In genomic region chr22:19410941-19411689, GRCh38 we compare ENCODE assay signal across 28 cellular contexts. TPM values are rescaled to one million over a fixed set of nuclear protein-coding genes. Genes with fewer than 3 reads are reported as not detected.
DNase-seq lines count a peak whose midpoint lies in the region; ATAC-seq and TF ChIP-seq lines count a peak whose summit lies in the region.
"Had no signal": no experiment of that assay in that cellular context is flagged by ENCODE, and none has a peak within 500 bp of the region (broad histone marks: within the 10 kb centered on the region; RNA-seq: fewer than 3 reads in every experiment).

No MANE protein-coding gene starts in this region.

- no peak for DNase-seq in activated CD8-positive, alpha-beta T cell treated with anti-CD3 and anti-CD28 coated beads, Interleukin-2, amount 10 ng/mL, durations not matched to agents 7 days and 5 days
- DNase-seq in activated CD8-positive, alpha-beta T cell treated with anti-CD3 and anti-CD28 coated beads for 36 hours = no peak
- DNase-seq in WTC11 (ENCODE audit: low spot score) (no peak), left ventricle myocardium superior (peak; percentile 65), gastrocnemius medialis (no peak), NCI-H187 (lab: John Stamatoyannopoulos, UW) (no peak), SJCRH30 (no peak), inferior parietal cortex (ENCODE audit: extremely low spot score) (no peak)
- DNase-seq: activated CD4-positive, alpha-beta T cell treated with anti-CD3 and anti-CD28 coated beads for 36 hours; activated CD8-positive, alpha-beta memory T cell treated with anti-CD3 and anti-CD28 coated beads for 24 hours; activated effector memory CD4-positive, alpha-beta T cell treated with anti-CD3 and anti-CD28 coated beads, Interleukin-2, amount 50 U/mL, for 16 hours; activated naive CD8-positive, alpha-beta T cell treated with anti-CD3 and anti-CD28 coated beads, Interleukin-2, amount 10 ng/mL, durations not matched to agents 7 days and 5 days; activated T-cell treated with anti-CD3 and anti-CD28 coated beads for 4 hours; aorta; colonic mucosa; effector CD4-positive, alpha-beta T cell; KG1; NCI-H2081 treated with DMSO at 0.1 percent for 48 hours; NCI-H226; NCI-H69; occipital lobe; Peyer's patch; SIG-M5; stimulated activated CD4-positive, alpha-beta T cell treated with anti-CD3 and anti-CD28 coated beads, Interleukin-15, amount 100 ng/mL, for 24 hours; stimulated activated CD4-positive, alpha-beta T cell treated with anti-CD3 and anti-CD28 coated beads, Interleukin-4, amount 100 ng/mL, for 4 hours; SW 1271; testis had no signal

- H3K4me1 Mint-ChIP-seq in activated CD8-positive, alpha-beta T cell treated with anti-CD3 and anti-CD28 coated beads, Interleukin-2, amount 10 ng/mL, durations not matched to agents 7 days and 5 days (ENCODE audit: low read depth) = peaks cover 2% of the 10 kb centered on the region
- H3K4me1 Mint-ChIP-seq in activated CD8-positive, alpha-beta T cell treated with anti-CD3 and anti-CD28 coated beads for 36 hours (ENCODE audit: low read depth) = peaks cover 13% of the 10 kb centered on the region
- peaks cover 14% of the 10 kb centered on the region; the same call in 1 of the 2 replicates for H3K4me1 Mint-ChIP-seq in WTC11

- POLR2A ChIA-PET in activated CD8-positive, alpha-beta T cell treated with anti-CD3 and anti-CD28 coated beads, Interleukin-2, amount 10 ng/mL, durations not matched to agents 7 days and 5 days (lab: Charles Lee) = no interaction called here
- POLR2A ChIA-PET in activated CD8-positive, alpha-beta T cell treated with anti-CD3 and anti-CD28 coated beads for 36 hours (lab: Charles Lee) = interaction anchor here (2.0 kb wide), 1 partner anchor 20 kb away, joined by 6 read pairs; the partner anchor contains the start of genes HIRA and MRPL40
- POLR2A ChIA-PET in WTC11 (lab: Charles Lee) = interaction anchor here (0.6 kb wide), 1 partner anchor 8 kb away, joined by 3 read pairs; no protein-coding TSS in a partner anchor

- H3K9me3 Mint-ChIP-seq in activated CD8-positive, alpha-beta T cell treated with anti-CD3 and anti-CD28 coated beads, Interleukin-2, amount 10 ng/mL, durations not matched to agents 7 days and 5 days (ENCODE audit: insufficient read depth) = no peaks in the 10 kb centered on the region
- H3K9me3 Mint-ChIP-seq in activated CD8-positive, alpha-beta T cell treated with anti-CD3 and anti-CD28 coated beads for 36 hours = no peaks in the 10 kb centered on the region
- no peaks in the 10 kb centered on the region for H3K9me3 Mint-ChIP-seq in WTC11
- H3K9me3 Mint-ChIP-seq: activated naive CD8-positive, alpha-beta T cell treated with anti-CD3 and anti-CD28 coated beads, Interleukin-2, amount 10 ng/mL, durations not matched to agents 7 days and 5 days had no signal

- CTCF ChIA-PET in activated CD8-positive, alpha-beta T cell treated with anti-CD3 and anti-CD28 coated beads, Interleukin-2, amount 10 ng/mL, durations not matched to agents 7 days and 5 days (lab: Charles Lee) = no interaction called here
- CTCF ChIA-PET in activated CD8-positive, alpha-beta T cell treated with anti-CD3 and anti-CD28 coated beads for 36 hours (lab: Charles Lee) = interaction anchor here (0.6 kb wide), 1 partner anchor 27 kb away, joined by 3 read pairs; no protein-coding TSS in a partner anchor
- CTCF ChIA-PET in WTC11 (lab: Charles Lee) = interaction anchor here (0.6 kb wide), 1 partner anchor 340 kb away, joined by 4 read pairs; no protein-coding TSS in a partner anchor

- H3K27me3 Mint-ChIP-seq in activated CD8-positive, alpha-beta T cell treated with anti-CD3 and anti-CD28 coated beads, Interleukin-2, amount 10 ng/mL, durations not matched to agents 7 days and 5 days (ENCODE audit: low read depth) = no peaks in the 10 kb centered on the region
- no peaks in the 10 kb centered on the region for H3K27me3 Mint-ChIP-seq in activated CD8-positive, alpha-beta T cell treated with anti-CD3 and anti-CD28 coated beads for 36 hours
- no peaks in the 10 kb centered on the region for H3K27me3 Mint-ChIP-seq in WTC11 (ENCODE audit: low read depth)
- H3K27me3 Mint-ChIP-seq: activated CD4-positive, alpha-beta T cell treated with anti-CD3 and anti-CD28 coated beads for 36 hours; activated naive CD8-positive, alpha-beta T cell treated with anti-CD3 and anti-CD28 coated beads, Interleukin-2, amount 10 ng/mL, durations not matched to agents 7 days and 5 days had no signal

- H3K36me3 ChIP-seq in gastrocnemius medialis (peaks cover 0 to 43% of the 10 kb centered on the region in 2 donors), SJCRH30 (peaks cover 21% of the 10 kb centered on the region)
- H3K36me3 ChIP-seq: colonic mucosa had no signal

- H3K9me3 ChIP-seq in gastrocnemius medialis (no peaks in the 10 kb centered on the region), SJCRH30 (replicated peaks) (no peaks in the 10 kb centered on the region)
- H3K9me3 ChIP-seq: colonic mucosa, Peyer's patch, testis had no signal

- H3K27me3 ChIP-seq in gastrocnemius medialis (no peaks in the 10 kb centered on the region), SJCRH30 (no peaks in the 10 kb centered on the region)
- H3K27me3 ChIP-seq: colonic mucosa, Peyer's patch, testis had no signal

- H3K4me1 ChIP-seq in gastrocnemius medialis = peaks cover 9 to 19% of the 10 kb centered on the region in 2 donors
- no peaks in the 10 kb centered on the region for H3K4me1 ChIP-seq in SJCRH30
- H3K4me1 ChIP-seq: colonic mucosa, Peyer's patch, testis had no signal

- ATAC-seq in activated CD8-positive, alpha-beta T cell treated with anti-CD3 and anti-CD28 coated beads, Interleukin-2, amount 10 ng/mL, durations not matched to agents 7 days and 5 days = no peak
- no peak for ATAC-seq in activated CD8-positive, alpha-beta T cell treated with anti-CD3 and anti-CD28 coated beads for 36 hours
- ATAC-seq in WTC11 = no peak
- ATAC-seq in left ventricle myocardium superior = peak; percentile 70
- ATAC-seq in gastrocnemius medialis = peak; percentile 61 to 90
- ATAC-seq: activated CD4-positive, alpha-beta T cell treated with anti-CD3 and anti-CD28 coated beads for 36 hours had no signal

- in situ Hi-C loops in gastrocnemius medialis (cut with MboI; ENCODE audit: low sequenced_read_pairs in 4 of 4) = no loop called here

- H3K27ac ChIP-seq in gastrocnemius medialis = peak overlapping the region in 2 of 4 donors; percentile 33 to 45
- H3K27ac ChIP-seq in SJCRH30 = no peak overlapping the region
- H3K27ac ChIP-seq: colonic mucosa, HL-60, Peyer's patch, testis had no signal

- peak overlapping the region; percentile 18 for H3K27ac Mint-ChIP-seq in activated CD8-positive, alpha-beta T cell treated with anti-CD3 and anti-CD28 coated beads, Interleukin-2, amount 10 ng/mL, durations not matched to agents 7 days and 5 days
- no peak overlapping the region for H3K27ac Mint-ChIP-seq in activated CD8-positive, alpha-beta T cell treated with anti-CD3 and anti-CD28 coated beads for 36 hours
- H3K27ac Mint-ChIP-seq in WTC11 = peak overlapping the region; percentile 65; the same call in 1 of the 2 replicates
- H3K27ac Mint-ChIP-seq: activated CD4-positive, alpha-beta T cell treated with anti-CD3 and anti-CD28 coated beads for 36 hours; activated naive CD8-positive, alpha-beta T cell treated with anti-CD3 and anti-CD28 coated beads, Interleukin-2, amount 10 ng/mL, durations not matched to agents 7 days and 5 days had no signal

- TF ChIP-seq POLR2A in gastrocnemius medialis (IDR thresholded peaks at IDR 0.05) = no peak

- peaks cover 42% of the 10 kb centered on the region for H3K36me3 Mint-ChIP-seq in activated CD8-positive, alpha-beta T cell treated with anti-CD3 and anti-CD28 coated beads, Interleukin-2, amount 10 ng/mL, durations not matched to agents 7 days and 5 days (ENCODE audit: low read depth)
- H3K36me3 Mint-ChIP-seq in activated CD8-positive, alpha-beta T cell treated with anti-CD3 and anti-CD28 coated beads for 36 hours (ENCODE audit: low read depth) = peaks cover 28% of the 10 kb centered on the region
- peaks cover 27% of the 10 kb centered on the region for H3K36me3 Mint-ChIP-seq in WTC11

- H3K4me3 ChIP-seq in gastrocnemius medialis (no peak overlapping the region), SJCRH30 (no peak overlapping the region)
- H3K4me3 ChIP-seq: colonic mucosa, Peyer's patch, testis had no signal

- no peak for TF ChIP-seq CTCF in activated CD8-positive, alpha-beta T cell treated with anti-CD3 and anti-CD28 coated beads for 36 hours (IDR thresholded peaks at IDR 0.05)
- TF ChIP-seq CTCF in WTC11 (IDR thresholded peaks at IDR 0.05) (no peak), gastrocnemius medialis (IDR thresholded peaks at IDR 0.05 in 4 of 5, conservative IDR thresholded peaks at IDR 0.05 in 1 of 5) (no peak)

- H3K4me3 Mint-ChIP-seq in activated CD8-positive, alpha-beta T cell treated with anti-CD3 and anti-CD28 coated beads, Interleukin-2, amount 10 ng/mL, durations not matched to agents 7 days and 5 days = no peak overlapping the region
- H3K4me3 Mint-ChIP-seq in activated CD8-positive, alpha-beta T cell treated with anti-CD3 and anti-CD28 coated beads for 36 hours = no peak overlapping the region
- H3K4me3 Mint-ChIP-seq in WTC11 = no peak overlapping the region
- H3K4me3 Mint-ChIP-seq: activated CD4-positive, alpha-beta T cell treated with anti-CD3 and anti-CD28 coated beads for 36 hours; activated naive CD8-positive, alpha-beta T cell treated with anti-CD3 and anti-CD28 coated beads, Interleukin-2, amount 10 ng/mL, durations not matched to agents 7 days and 5 days had no signal

- intact Hi-C loops in activated CD8-positive, alpha-beta T cell treated with anti-CD3 and anti-CD28 coated beads for 36 hours (cut with micrococcal nuclease) = no loop called here
- intact Hi-C loops in left ventricle myocardium superior (cut with micrococcal nuclease) (no loop called here), gastrocnemius medialis (cut with DNase I; ENCODE audit: low total_unique reads) (loop anchor here (2.0 kb wide), 1 partner anchor 14 kb away; no protein-coding TSS in a partner anchor)

RNA-seq across cellular contexts. Expression of gene HIRA, which starts 20.4 kb away (rescaled TPM):
- 10 to 100 TPM; 47.0 to 48.1 TPM for total RNA-seq in activated CD8-positive, alpha-beta T cell treated with anti-CD3 and anti-CD28 coated beads, Interleukin-2, amount 10 ng/mL, durations not matched to agents 7 days and 5 days
- total RNA-seq in activated CD8-positive, alpha-beta T cell treated with anti-CD3 and anti-CD28 coated beads for 36 hours = 10 to 100 TPM; 29.7 to 30.5 TPM
- total RNA-seq in WTC11 (2021) = 42.1 to 51.0 TPM (median 44.2 TPM) in 3 replicates
- total RNA-seq in left ventricle myocardium superior = 18.2 TPM
- 10 to 100 TPM; 14.2 to 46.8 (median 24.6) TPM for total RNA-seq in gastrocnemius medialis
- total RNA-seq in SJCRH30 (2014; rRNA removed; shearing (Covaris generic)) = 25.2 and 25.3 TPM in 2 replicates

RNA-seq across cellular contexts. Expression of gene MRPL40, which starts 21.2 kb away (rescaled TPM):
- total RNA-seq in activated CD8-positive, alpha-beta T cell treated with anti-CD3 and anti-CD28 coated beads, Interleukin-2, amount 10 ng/mL, durations not matched to agents 7 days and 5 days = 10 to 100 TPM; 26.8 to 29.5 TPM
- total RNA-seq in activated CD8-positive, alpha-beta T cell treated with anti-CD3 and anti-CD28 coated beads for 36 hours = 10 to 100 TPM; 39.8 to 40.9 TPM
- total RNA-seq in WTC11 (2021) (15.7 to 19.2 TPM (median 18.2 TPM) in 3 replicates), left ventricle myocardium superior (52.7 TPM), gastrocnemius medialis (10 to 100 TPM; 53.8 to 75.1 (median 61.5) TPM)
- 51.5 and 55.7 TPM in 2 replicates for total RNA-seq in SJCRH30 (2014; rRNA removed; shearing (Covaris generic))

RNA-seq across cellular contexts. Expression of gene C22orf39, which starts 36.4 kb away (rescaled TPM):
- 10 to 100 TPM; 33.9 to 35.0 TPM for total RNA-seq in activated CD8-positive, alpha-beta T cell treated with anti-CD3 and anti-CD28 coated beads, Interleukin-2, amount 10 ng/mL, durations not matched to agents 7 days and 5 days
- 10 to 100 TPM; 26.9 to 29.8 TPM for total RNA-seq in activated CD8-positive, alpha-beta T cell treated with anti-CD3 and anti-CD28 coated beads for 36 hours
- total RNA-seq in WTC11 (2021) (26.5 to 34.4 TPM (median 32.8 TPM) in 3 replicates), left ventricle myocardium superior (68.6 TPM), gastrocnemius medialis (100 to 1,000 TPM; 157 to 182 (median 178) TPM)
- total RNA-seq in SJCRH30 (2014; rRNA removed; shearing (Covaris generic)) = 37.4 and 40.9 TPM in 2 replicates

Comparison
In these comparisons a context has a peak if more than half of its experiments do, and no peak if none do; other contexts are left out.
1. ATAC-seq: peak in left ventricle myocardium superior (single experiment) and gastrocnemius medialis (2 of 2); none in activated CD8-positive, alpha-beta T cell treated with anti-CD3 and anti-CD28 coated beads, Interleukin-2, amount 10 ng/mL, durations not matched to agents 7 days and 5 days (single experiment), activated CD8-positive, alpha-beta T cell treated with anti-CD3 and anti-CD28 coated beads for 36 hours (single experiment) and WTC11 (single experiment).